In the genomic region with DNA sequence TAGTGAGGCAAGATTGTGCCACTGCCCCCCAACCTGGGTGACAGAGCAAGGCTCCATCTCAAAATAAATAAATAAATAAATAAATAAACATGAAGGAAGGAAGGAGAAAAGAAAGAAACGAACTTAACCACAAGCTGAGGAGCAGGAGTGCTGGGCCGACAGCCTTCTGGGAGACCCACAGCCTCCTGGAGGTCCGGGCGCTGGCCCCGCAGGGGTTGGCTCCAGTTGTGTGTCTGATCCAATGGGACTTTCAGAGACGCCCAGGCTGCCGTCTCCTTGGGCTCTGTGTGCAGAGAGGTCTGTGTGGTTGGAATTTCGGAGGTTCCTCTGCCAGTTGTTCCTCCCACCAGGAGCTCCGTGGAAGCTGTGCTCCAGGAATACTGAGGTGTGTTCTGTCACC, we compare ENCODE assay signal across 30 cellular contexts.
"Had no signal": no experiment of that assay in that cellular context is flagged by ENCODE, and none has a peak within 500 bp of the region (broad histone marks: within the 10 kb centered on the region; RNA-seq: fewer than 3 reads in every experiment).

No MANE protein-coding gene starts in this region.

- H3K79me2 ChIP-seq: parathyroid adenoma had no signal

- H3K9me3 ChIP-seq: neutrophil, ovary, psoas muscle, right lobe of liver, spleen, suprapubic skin, testis, tibial artery, transverse colon, upper lobe of right lung, uterus had no signal

- H3K27ac ChIP-seq: neural progenitor cell, neutrophil, ovary, parathyroid adenoma, psoas muscle, right lobe of liver, skin epidermis, spleen, suprapubic skin, testis, tibial artery, transverse colon, upper lobe of right lung, uterus had no signal

- H3K9ac ChIP-seq: neural progenitor cell, parathyroid adenoma had no signal

- H3K4me3 ChIP-seq: neural progenitor cell, ovary, psoas muscle, right lobe of liver, skin epidermis, smooth muscle cell, spleen, suprapubic skin, testis, tibial artery, transverse colon, upper lobe of right lung, uterus had no signal

- ATAC-seq: naive thymus-derived CD4-positive, alpha-beta T cell; natural killer cell; psoas muscle; right cardiac atrium; right lobe of liver; stimulated activated memory B cell treated with anti-CD40 and anti-IgM and Interleukin-4, amounts not matched to agents 10 μg/mL and 1 μg/mL and 100 μg/mL, for 72 hours; stimulated activated naive CD8-positive, alpha-beta T cell treated with anti-CD3 and anti-CD28 coated beads, Interleukin-15, amount 100 ng/mL, for 72 hours; stimulated activated naive CD8-positive, alpha-beta T cell treated with anti-CD3 and anti-CD28 coated beads, Interleukin-15, Interleukin-2, amounts not matched to agents 100 U/mL and 50 U/mL, for 24 hours; upper lobe of right lung had no signal

- H3K36me3 ChIP-seq: neural progenitor cell, neutrophil, ovary, right lobe of liver, spleen, suprapubic skin, tibial artery, transverse colon, upper lobe of right lung, uterus had no signal

- H3K4me2 ChIP-seq: neural progenitor cell, smooth muscle cell had no signal

- H3K27me3 ChIP-seq: neural progenitor cell, ovary, right lobe of liver, testis, uterus had no signal

- H3K4me1 ChIP-seq: psoas muscle, tibial artery, uterus had no signal

- DNase-seq: naive thymus-derived CD4-positive, alpha-beta T cell; natural killer cell; nucleus accumbens; ovary; posterior cingulate gyrus; psoas muscle; right cardiac atrium; right lobe of liver; spleen; stimulated activated CD4-positive, alpha-beta T cell treated with anti-CD3 and anti-CD28 coated beads, Interleukin-12 subunit alpha, Interleukin-12 subunit beta, amount 100 ng/mL, for 4 hours; stimulated activated CD4-positive, alpha-beta T cell treated with anti-CD3 and anti-CD28 coated beads, Interleukin-1b, Interleukin-23, amount 100 ng/mL, for 48 hours; stimulated activated CD4-positive, alpha-beta T cell treated with anti-CD3 and anti-CD28 coated beads, Interleukin-4, amount 100 ng/mL, for 1 hour; stimulated activated CD4-positive, alpha-beta T cell treated with anti-CD3 and anti-CD28 coated beads, Interleukin-4, amount 100 ng/mL, for 4 hours; stimulated activated CD8-positive, alpha-beta memory T cell treated with anti-CD3 and anti-CD28 coated beads, Interleukin-4, amount 100 ng/mL, for 48 hours; stimulated activated naive CD4-positive, alpha-beta T cell; stimulated activated naive CD8-positive, alpha-beta T cell treated with anti-CD3 and anti-CD28 coated beads, Interleukin-15, amount 100 ng/mL, for 72 hours; stimulated activated naive CD8-positive, alpha-beta T cell treated with anti-CD3 and anti-CD28 coated beads, Interleukin-15, Interleukin-2, amounts not matched to agents 100 U/mL and 50 U/mL, for 24 hours; substantia nigra; testis; tibial artery; transverse colon; upper lobe of right lung; uterus had no signal

- H2AFZ ChIP-seq: neural progenitor cell, parathyroid adenoma had no signal
